8 cellular contexts compared by ENCODE assay signal in genomic region chr2:85437488-85438290, GRCh38. TPM values are rescaled to one million over a fixed set of nuclear protein-coding genes. Genes with fewer than 3 reads are reported as not detected.
A peak's percentile ranks its signal among the peaks of the same experiment; 100 is the strongest.
DNase-seq lines count a peak whose midpoint lies in the region; ATAC-seq and TF ChIP-seq lines count a peak whose summit lies in the region.

No MANE protein-coding gene starts in this region.

- H3K4me3 Mint-ChIP-seq in endothelial cell (ENCODE audit: unreplicated experiment) = peak overlapping the region; percentile 79

- H3K4me3 ChIP-seq in AG09309 (ENCODE audit: control insufficient read depth, low read depth, low read length) = peak overlapping the region; percentile 19

- peaks cover 5% of the 10 kb centered on the region for H3K27me3 Mint-ChIP-seq in endothelial cell (ENCODE audit: unreplicated experiment)

- no peaks in the 10 kb centered on the region for H3K9me3 Mint-ChIP-seq in endothelial cell (ENCODE audit: unreplicated experiment)

- DNase-seq in AG09309 (ENCODE audit: low read depth) (peak; percentile 44), NCI-H774 (lab: John Stamatoyannopoulos, UW) (peak; percentile 73), endothelial cell (ENCODE audit: low spot score) (peak; percentile 57), middle frontal gyrus (ENCODE audit: extremely low spot score, low spot score) (peak; percentile 77)
- peak; percentile 35 for DNase-seq in activated CD8-positive, alpha-beta memory T cell treated with anti-CD3 and anti-CD28 coated beads, Interleukin-2, amount 50 U/mL, for 1 hour (ENCODE audit: extremely low read depth)
- peak; percentile 39 to 56 for DNase-seq in stimulated activated CD8-positive, alpha-beta memory T cell treated with anti-CD3 and anti-CD28 coated beads, Interleukin-2, amount 100 ng/mL, for 1 hour (ENCODE audit: low read depth in 2 of 2)

- H3K27ac Mint-ChIP-seq in endothelial cell (ENCODE audit: unreplicated experiment) = peak overlapping the region; percentile 64

- H3K36me3 Mint-ChIP-seq in endothelial cell (ENCODE audit: low read depth, unreplicated experiment) = no peaks in the 10 kb centered on the region

- TF ChIP-seq CTCF in AG09309 (IDR thresholded peaks at IDR 0.05; ENCODE audit: control insufficient read depth, insufficient read depth, low read depth, low read length, missing control alignments) (no peak), endothelial cell (IDR thresholded peaks at IDR 0.05; ENCODE audit: unreplicated experiment) (no peak)

- peaks cover 8% of the 10 kb centered on the region for H3K4me1 Mint-ChIP-seq in endothelial cell (ENCODE audit: unreplicated experiment)

- ATAC-seq in GM18909 (IDR thresholded peaks at IDR 0.05; ENCODE audit: poor library complexity, unreplicated experiment) = peak; percentile 85
- ATAC-seq in HG03135 (IDR thresholded peaks at IDR 0.05; ENCODE audit: unreplicated experiment) = peak; percentile 77

RNA-seq across cellular contexts. Expression of gene SH2D6, which starts 19.2 kb away (rescaled TPM):
- total RNA-seq in endothelial cell (ENCODE audit: unreplicated experiment) = 0.33 TPM

RNA-seq across cellular contexts. Expression of gene CAPG, which starts 27.5 kb away (rescaled TPM):
- 76.4 TPM for total RNA-seq in endothelial cell (ENCODE audit: unreplicated experiment)

Comparison
In these comparisons a context has a peak if more than half of its experiments do, and no peak if none do; other contexts are left out.
1. Peak in every context shown above with its lines: DNase-seq, ATAC-seq and H3K4me3 ChIP-seq.